ENCODE assay signal across 1 cellular context in the genomic region with DNA sequence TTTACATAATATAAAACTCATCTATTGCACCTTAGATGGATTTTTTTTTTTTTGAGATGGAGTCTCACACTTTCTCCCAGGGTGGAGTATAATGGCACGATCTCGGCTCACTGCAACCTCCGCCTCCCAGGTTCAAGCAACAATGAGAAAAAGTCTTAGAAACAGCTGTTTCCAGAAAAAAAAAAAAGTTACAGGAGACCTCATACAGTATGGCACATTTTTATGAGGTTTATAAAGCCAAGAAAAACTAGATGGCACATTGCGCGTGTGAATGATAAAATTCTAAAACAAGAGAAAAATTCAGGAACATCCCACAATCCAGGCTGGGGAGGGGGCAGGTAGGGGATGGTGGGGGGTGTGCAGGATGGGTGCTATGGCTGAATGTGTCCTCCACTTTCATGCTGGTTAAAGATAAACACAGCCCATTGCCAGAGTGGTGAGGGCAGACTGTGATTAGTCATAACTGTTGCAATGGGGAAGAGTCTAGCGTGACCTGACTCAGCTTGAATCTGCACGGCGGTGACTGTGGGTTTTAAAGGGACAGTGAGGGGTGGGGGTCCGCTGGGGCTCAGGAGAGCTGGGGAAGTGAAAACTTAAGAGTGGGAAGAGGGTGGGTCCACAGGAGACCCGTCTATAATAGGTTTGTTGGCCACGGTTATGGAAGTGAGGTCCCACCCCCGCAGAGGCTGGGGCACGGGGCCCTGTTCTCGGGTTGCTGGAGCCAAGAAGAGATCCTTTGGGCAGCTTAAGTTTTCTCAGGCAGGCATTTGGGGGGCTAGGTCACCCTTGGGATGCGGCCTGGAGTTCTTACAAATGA.
A peak's percentile ranks its signal among the peaks of the same experiment; 100 is the strongest.
TF ChIP-seq lines count a peak whose summit lies in the region.

No MANE protein-coding gene starts in this region.

TF ChIP-seq in K562, 482 proteins besides CTCF, POLR2A, EP300 and RAD21 (continued from another document and continues in another):
- TF ChIP-seq, protein P1, sequence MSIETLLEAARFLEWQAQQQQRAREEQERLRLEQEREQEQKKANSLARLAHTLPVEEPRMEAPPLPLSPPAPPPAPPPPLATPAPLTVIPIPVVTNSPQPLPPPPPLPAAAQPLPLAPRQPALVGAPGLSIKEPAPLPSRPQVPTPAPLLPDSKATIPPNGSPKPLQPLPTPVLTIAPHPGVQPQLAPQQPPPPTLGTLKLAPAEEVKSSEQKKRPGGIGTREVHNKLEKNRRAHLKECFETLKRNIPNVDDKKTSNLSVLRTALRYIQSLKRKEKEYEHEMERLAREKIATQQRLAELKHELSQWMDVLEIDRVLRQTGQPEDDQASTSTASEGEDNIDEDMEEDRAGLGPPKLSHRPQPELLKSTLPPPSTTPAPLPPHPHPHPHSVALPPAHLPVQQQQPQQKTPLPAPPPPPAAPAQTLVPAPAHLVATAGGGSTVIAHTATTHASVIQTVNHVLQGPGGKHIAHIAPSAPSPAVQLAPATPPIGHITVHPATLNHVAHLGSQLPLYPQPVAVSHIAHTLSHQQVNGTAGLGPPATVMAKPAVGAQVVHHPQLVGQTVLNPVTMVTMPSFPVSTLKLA (conservative IDR thresholded peaks at IDR 0.05): peak; percentile 51 to 68
- TF ChIP-seq YY1 (IDR thresholded peaks at IDR 0.05; ENCODE audit: borderline replicate concordance in 1 of 3, control insufficient read depth in 1 of 3, extremely low read depth in 1 of 3, insufficient read depth in 3 of 3, insufficient read length in 1 of 3, insufficient replicate concordance in 2 of 3, low read depth in 1 of 3, low read length in 2 of 3) (peak in 1 of 3 experiments; percentile 36), MLX (CRISPR knock-in tag; conservative IDR thresholded peaks at IDR 0.05) (no peak), NEUROD1 (IDR thresholded peaks at IDR 0.05; ENCODE audit: borderline replicate concordance, low read depth, low read length, partially characterized antibody) (peak; percentile 18), ZNF766 (CRISPR knock-in tag; conservative IDR thresholded peaks at IDR 0.05) (0 out of 2 replicates have a peak, but pooled peaks have one; percentile 14), BDP1 (IDR thresholded peaks at IDR 0.05; ENCODE audit: insufficient read depth, insufficient read length) (no peak), NFIX (CRISPR knock-in tag; IDR thresholded peaks at IDR 0.05; ENCODE audit: low read depth) (no peak), TAF9B (IDR thresholded peaks at IDR 0.05; ENCODE audit: partially characterized antibody) (peak; percentile 46), SMARCE1 (IDR thresholded peaks at IDR 0.05) (peak; percentile 73), NBN (IDR thresholded peaks at IDR 0.05; ENCODE audit: low read depth) (no peak), JUN (IDR thresholded peaks at IDR 0.05; ENCODE audit: borderline replicate concordance, low read depth, low read length) (peak; percentile 81), JUN (CRISPR knock-in tag; IDR thresholded peaks at IDR 0.05; ENCODE audit: borderline replicate concordance) (no peak), MAFG (tag; conservative IDR thresholded peaks at IDR 0.05) (peak; percentile 86), RBM25 (IDR thresholded peaks at IDR 0.05; ENCODE audit: low read depth, low read length, severe bottlenecking) (no peak), PPARD (CRISPR knock-in tag; IDR thresholded peaks at IDR 0.05) (no peak), CHD2 (IDR thresholded peaks at IDR 0.05; ENCODE audit: low read depth, low read length) (no peak), CCAR2 (IDR thresholded peaks at IDR 0.05; ENCODE audit: low read depth, low read length) (no peak), TARDBP (IDR thresholded peaks at IDR 0.05) (no peak), ZFP30 (CRISPR knock-in tag; IDR thresholded peaks at IDR 0.05; ENCODE audit: borderline replicate concordance) (no peak), GATAD2A (IDR thresholded peaks at IDR 0.05) (no peak), CREM (IDR thresholded peaks at IDR 0.05; ENCODE audit: low read depth) (0 out of 2 replicates have a peak, but pooled peaks have one; percentile 38), BACH1 (tag; IDR thresholded peaks at IDR 0.05) (peak; percentile 94), FOSL1 (tag; conservative IDR thresholded peaks at IDR 0.05) (peak; percentile 92), ELF4 (CRISPR knock-in tag; IDR thresholded peaks at IDR 0.05) (no peak), PHTF2 (CRISPR knock-in tag; IDR thresholded peaks at IDR 0.05) (no peak), CBFA2T2 (conservative IDR thresholded peaks at IDR 0.05) (peak; percentile 31; the same call in 1 of the 2 replicates), ZKSCAN3 (CRISPR knock-in tag; IDR thresholded peaks at IDR 0.05) (no peak), ZNF644 (tag; IDR thresholded peaks at IDR 0.05; ENCODE audit: low read depth) (no peak), SMARCB1 (IDR thresholded peaks at IDR 0.05; ENCODE audit: insufficient read length, low read depth) (no peak), ZNF444 (CRISPR knock-in tag; IDR thresholded peaks at IDR 0.05) (no peak), ZBTB2 (IDR thresholded peaks at IDR 0.05) (0 out of 2 replicates have a peak, but pooled peaks have one; percentile 28), NR2C2 (CRISPR knock-in tag; IDR thresholded peaks at IDR 0.05) (no peak), NR2C2 (tag; IDR thresholded peaks at IDR 0.05) (no peak; the same call in 1 of the 2 replicates), HMG20A (CRISPR knock-in tag; conservative IDR thresholded peaks at IDR 0.05) (no peak), TRIM24 (IDR thresholded peaks at IDR 0.05) (peak; percentile 21 to 64; a peak in 2 of 4 replicates), NR2C1 (IDR thresholded peaks at IDR 0.05) (no peak), NR2C1 (tag; IDR thresholded peaks at IDR 0.05) (no peak), C11orf30 (IDR thresholded peaks at IDR 0.05; ENCODE audit: low read depth) (peak; percentile 94), FOXM1 (IDR thresholded peaks at IDR 0.05; ENCODE audit: low read depth) (no peak), FOXM1 (CRISPR knock-in tag; IDR thresholded peaks at IDR 0.05; ENCODE audit: low read depth) (no peak), FOS (IDR thresholded peaks at IDR 0.05; ENCODE audit: extremely low read depth, insufficient read length) (no peak), ZMIZ1 (IDR thresholded peaks at IDR 0.05; ENCODE audit: low read depth in 2 of 2, low read length in 2 of 2) (no peak), RERE (CRISPR knock-in tag; IDR thresholded peaks at IDR 0.05; ENCODE audit: borderline replicate concordance) (no peak), ZNF668 (CRISPR knock-in tag; IDR thresholded peaks at IDR 0.05) (no peak), ZNF316 (IDR thresholded peaks at IDR 0.05) (peak; percentile 97), ZNF239 (CRISPR knock-in tag; IDR thresholded peaks at IDR 0.05) (no peak), NR4A1 (CRISPR knock-in tag; IDR thresholded peaks at IDR 0.05) (no peak), NR4A1 (tag; IDR thresholded peaks at IDR 0.05) (no peak)
- TF ChIP-seq, protein P2, sequence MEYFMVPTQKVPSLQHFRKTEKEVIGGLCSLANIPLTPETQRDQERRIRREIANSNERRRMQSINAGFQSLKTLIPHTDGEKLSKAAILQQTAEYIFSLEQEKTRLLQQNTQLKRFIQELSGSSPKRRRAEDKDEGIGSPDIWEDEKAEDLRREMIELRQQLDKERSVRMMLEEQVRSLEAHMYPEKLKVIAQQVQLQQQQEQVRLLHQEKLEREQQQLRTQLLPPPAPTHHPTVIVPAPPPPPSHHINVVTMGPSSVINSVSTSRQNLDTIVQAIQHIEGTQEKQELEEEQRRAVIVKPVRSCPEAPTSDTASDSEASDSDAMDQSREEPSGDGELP (CRISPR knock-in tag; IDR thresholded peaks at IDR 0.05; ENCODE audit: borderline replicate concordance): 0 out of 2 replicates have a peak, but pooled peaks have one; percentile 27
- TF ChIP-seq, protein P3, sequence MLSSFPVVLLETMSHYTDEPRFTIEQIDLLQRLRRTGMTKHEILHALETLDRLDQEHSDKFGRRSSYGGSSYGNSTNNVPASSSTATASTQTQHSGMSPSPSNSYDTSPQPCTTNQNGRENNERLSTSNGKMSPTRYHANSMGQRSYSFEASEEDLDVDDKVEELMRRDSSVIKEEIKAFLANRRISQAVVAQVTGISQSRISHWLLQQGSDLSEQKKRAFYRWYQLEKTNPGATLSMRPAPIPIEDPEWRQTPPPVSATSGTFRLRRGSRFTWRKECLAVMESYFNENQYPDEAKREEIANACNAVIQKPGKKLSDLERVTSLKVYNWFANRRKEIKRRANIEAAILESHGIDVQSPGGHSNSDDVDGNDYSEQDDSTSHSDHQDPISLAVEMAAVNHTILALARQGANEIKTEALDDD (IDR thresholded peaks at IDR 0.05): peak; percentile 91
- TF ChIP-seq, protein P4, sequence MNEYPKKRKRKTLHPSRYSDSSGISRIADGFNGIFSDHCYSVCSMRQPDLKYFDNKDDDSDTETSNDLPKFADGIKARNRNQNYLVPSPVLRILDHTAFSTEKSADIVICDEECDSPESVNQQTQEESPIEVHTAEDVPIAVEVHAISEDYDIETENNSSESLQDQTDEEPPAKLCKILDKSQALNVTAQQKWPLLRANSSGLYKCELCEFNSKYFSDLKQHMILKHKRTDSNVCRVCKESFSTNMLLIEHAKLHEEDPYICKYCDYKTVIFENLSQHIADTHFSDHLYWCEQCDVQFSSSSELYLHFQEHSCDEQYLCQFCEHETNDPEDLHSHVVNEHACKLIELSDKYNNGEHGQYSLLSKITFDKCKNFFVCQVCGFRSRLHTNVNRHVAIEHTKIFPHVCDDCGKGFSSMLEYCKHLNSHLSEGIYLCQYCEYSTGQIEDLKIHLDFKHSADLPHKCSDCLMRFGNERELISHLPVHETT (CRISPR knock-in tag; conservative IDR thresholded peaks at IDR 0.05 in 1 of 2, IDR thresholded peaks at IDR 0.05 in 1 of 2): no peak
